1 cellular context compared by ENCODE assay signal in the genomic region with DNA sequence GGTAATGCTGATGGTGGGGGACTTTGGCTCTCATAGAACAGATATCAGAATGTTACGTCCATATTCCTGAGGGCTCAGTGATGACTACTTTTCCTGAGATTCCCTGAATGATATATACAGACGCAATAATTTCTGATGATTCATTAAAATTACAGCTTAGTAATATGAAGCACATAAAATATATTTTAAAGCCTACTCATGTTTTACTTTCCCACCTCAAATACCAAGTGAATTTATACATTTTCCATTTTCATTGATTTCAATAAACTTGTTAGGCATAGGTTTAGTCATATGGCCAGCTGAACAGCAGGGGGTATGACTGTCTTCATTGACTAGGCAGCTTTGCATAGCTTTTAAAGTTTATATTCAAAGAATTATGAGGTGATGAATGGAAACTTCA.
TF ChIP-seq lines count a peak whose summit lies in the region.

No MANE protein-coding gene starts in this region.

TF ChIP-seq in A549, 52 proteins besides CTCF, POLR2A, EP300 and RAD21:
- TF ChIP-seq, protein P1, sequence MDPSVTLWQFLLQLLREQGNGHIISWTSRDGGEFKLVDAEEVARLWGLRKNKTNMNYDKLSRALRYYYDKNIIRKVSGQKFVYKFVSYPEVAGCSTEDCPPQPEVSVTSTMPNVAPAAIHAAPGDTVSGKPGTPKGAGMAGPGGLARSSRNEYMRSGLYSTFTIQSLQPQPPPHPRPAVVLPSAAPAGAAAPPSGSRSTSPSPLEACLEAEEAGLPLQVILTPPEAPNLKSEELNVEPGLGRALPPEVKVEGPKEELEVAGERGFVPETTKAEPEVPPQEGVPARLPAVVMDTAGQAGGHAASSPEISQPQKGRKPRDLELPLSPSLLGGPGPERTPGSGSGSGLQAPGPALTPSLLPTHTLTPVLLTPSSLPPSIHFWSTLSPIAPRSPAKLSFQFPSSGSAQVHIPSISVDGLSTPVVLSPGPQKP (IDR thresholded peaks at IDR 0.05; ENCODE audit: low read depth, low read length), result no peak
- peak; percentile 44 for TF ChIP-seq MAFK (IDR thresholded peaks at IDR 0.05; ENCODE audit: partially characterized antibody)
